ENCODE assay signal across 31 cellular contexts in genomic region chr4:113090954-113091353, GRCh38.
"Had no signal": no experiment of that assay in that cellular context is flagged by ENCODE, and none has a peak within 500 bp of the region (broad histone marks: within the 10 kb centered on the region; RNA-seq: fewer than 3 reads in every experiment).

No MANE protein-coding gene starts in this region.

- ATAC-seq: activated CD8-positive, alpha-beta T cell treated with anti-CD3 and anti-CD28 coated beads for 36 hours; activated naive CD4-positive, alpha-beta T cell treated with anti-CD3 and anti-CD28 coated beads, Interleukin-2, amount 50 U/mL, for 72 hours; activated T-cell treated with anti-CD3 and anti-CD28 coated beads, Interleukin-2, amount 50 U/mL, for 4 hours; activated T-cell treated with anti-CD3 and anti-CD28 coated beads, Interleukin-2, amount 50 U/mL, for 72 hours; activated T-helper 17 cell treated with anti-CD3 and anti-CD28 coated beads, Interleukin-2, amount 50 U/mL, for 72 hours; body of pancreas had no signal

- DNase-seq: activated B cell treated with CpG ODN at 0.5 μM for 24 hours; activated CD4-positive, alpha-beta memory T cell treated with anti-CD3 and anti-CD28 coated beads for 36 hours; activated CD4-positive, alpha-beta T cell treated with anti-CD3 and anti-CD28 coated beads for 4 hours; activated CD4-positive, alpha-beta T cell treated with anti-CD3 and anti-CD28 coated beads, Interleukin-2, amount 10 ng/mL, durations not matched to agents 24 days and 14 days; activated CD4-positive, alpha-beta T cell treated with anti-CD3 and anti-CD28 coated beads, Interleukin-2, amount 50 U/mL, for 1 hour; activated CD4-positive, alpha-beta T cell treated with anti-CD3 and anti-CD28 coated beads, Interleukin-2, amount 50 U/mL, for 4 hours; activated CD4-positive, CD25-positive, alpha-beta regulatory T cell treated with anti-CD3 and anti-CD28 coated beads, Interleukin-2, amount 50 U/mL, for 72 hours; activated CD8-positive, alpha-beta memory T cell treated with anti-CD3 and anti-CD28 coated beads, Interleukin-2, amount 50 U/mL, for 4 hours; activated CD8-positive, alpha-beta T cell treated with anti-CD3 and anti-CD28 coated beads for 36 hours; activated effector memory CD4-positive, alpha-beta T cell treated with anti-CD3 and anti-CD28 coated beads, Interleukin-2, amount 50 U/mL, for 16 hours; activated gamma-delta T cell treated with Interleukin-2 at 50 U/mL for 16 hours; activated naive CD4-positive, alpha-beta T cell; activated naive CD4-positive, alpha-beta T cell treated with anti-CD3 and anti-CD28 coated beads for 36 hours; activated naive CD4-positive, alpha-beta T cell treated with anti-CD3 and anti-CD28 coated beads, Interleukin-2, amount 50 U/mL, for 16 hours; activated naive CD8-positive, alpha-beta T cell treated with anti-CD3 and anti-CD28 coated beads for 36 hours; activated T-cell treated with anti-CD3 and anti-CD28 coated beads for 4 hours; activated T-cell treated with anti-CD3 and anti-CD28 coated beads, Interleukin-2, amount 50 U/mL, for 1 hour; activated T-cell treated with anti-CD3 and anti-CD28 coated beads, Interleukin-2, amount 50 U/mL, for 4 hours; activated T-cell treated with anti-CD3 and anti-CD28 coated beads, Interleukin-2, amount 50 U/mL, for 72 hours; adrenal gland; amniotic stem cell; aorta; body of pancreas; brain microvascular endothelial cell; central memory CD4-positive, alpha-beta T cell; cerebellar nuclear complex; T-helper 1 cell; T-helper 2 cell; T-helper 9 cell had no signal
